ENCODE assay signal across 17 cellular contexts in genomic region chr17:68255151-68255550, GRCh38. TPM values are rescaled to one million over a fixed set of nuclear protein-coding genes. Genes with fewer than 3 reads are reported as not detected.
A peak's percentile ranks its signal among the peaks of the same experiment; 100 is the strongest.
DNase-seq lines count a peak whose midpoint lies in the region; ATAC-seq and TF ChIP-seq lines count a peak whose summit lies in the region.
"Had no signal": no experiment of that assay in that cellular context is flagged by ENCODE, and none has a peak within 500 bp of the region (broad histone marks: within the 10 kb centered on the region; RNA-seq: fewer than 3 reads in every experiment).

No MANE protein-coding gene starts in this region.

- peak overlapping the region; percentile 84 for H3K4me2 ChIP-seq in DOHH2 (ENCODE audit: low read length)
- H3K4me2 ChIP-seq: KMS-11 had no signal

- ATAC-seq in natural killer cell, result no peak
- ATAC-seq in GM21423 (IDR thresholded peaks at IDR 0.05; ENCODE audit: unreplicated experiment), result no peak
- ATAC-seq in GM18868 (IDR thresholded peaks at IDR 0.05; ENCODE audit: unreplicated experiment), result no peak

- H3K36me3 ChIP-seq in DOHH2 (ENCODE audit: control insufficient read depth, low read length) (peaks cover 86% of the 10 kb centered on the region), Caco-2 (ENCODE audit: control insufficient read depth, insufficient read depth, low read length) (no peaks in the 10 kb centered on the region)
- H3K36me3 ChIP-seq: uterus had no signal

- H3K4me1 ChIP-seq in DOHH2 (ENCODE audit: control insufficient read depth, low read length) (peaks cover 99% of the 10 kb centered on the region), Caco-2 (peaks cover 8% of the 10 kb centered on the region; the same call in 1 of the 2 replicates)
- H3K4me1 ChIP-seq: uterus had no signal

- BruUV-seq in Caco-2 (replicated peaks; lab: Mats Ljungman, UMichigan), result no TSS peak

- intact Hi-C loops in natural killer cell (cut with micrococcal nuclease) (loop anchor here (1.0 to 5.0 kb wide), 3 partner anchors 8 to 72 kb away; no protein-coding TSS in a partner anchor), Caco-2 (cut with micrococcal nuclease; ENCODE audit: unreplicated experiment) (no loop called here)

- peaks cover 72% of the 10 kb centered on the region for H3K4me1 Mint-ChIP-seq in T-helper 2 cell treated with Interferon-gamma antibody and Interleukin-4, amounts not matched to agents 5 μg/mL and 100 μg/mL, for 36 hours (ENCODE audit: low read depth)
- H3K4me1 Mint-ChIP-seq in activated naive CD8-positive, alpha-beta T cell (ENCODE audit: low read depth), result peaks cover 89% of the 10 kb centered on the region
- peaks cover 68 to 70% of the 10 kb centered on the region in 2 donors for H3K4me1 Mint-ChIP-seq in natural killer cell
- H3K4me1 Mint-ChIP-seq in Caco-2 (ENCODE audit: low read depth, unreplicated experiment), result no peaks in the 10 kb centered on the region

- H3K9me2 ChIP-seq in DOHH2 (replicated peaks; ENCODE audit: control insufficient read depth, low read length), result no peaks in the 10 kb centered on the region

- peak overlapping the region; percentile 82 for H3K27ac Mint-ChIP-seq in T-helper 2 cell treated with Interferon-gamma antibody and Interleukin-4, amounts not matched to agents 5 μg/mL and 100 μg/mL, for 36 hours
- peak overlapping the region; percentile 92 for H3K27ac Mint-ChIP-seq in activated naive CD8-positive, alpha-beta T cell
- H3K27ac Mint-ChIP-seq in natural killer cell (peak overlapping the region; percentile 97 to 100), Caco-2 (ENCODE audit: unreplicated experiment) (no peak overlapping the region)

- H3K27me3 ChIP-seq in DOHH2 (ENCODE audit: control insufficient read depth, low read length) (no peaks in the 10 kb centered on the region), Caco-2 (replicated peaks; ENCODE audit: control insufficient read depth, insufficient read depth, low read length) (no peaks in the 10 kb centered on the region)
- H3K27me3 ChIP-seq: uterus had no signal

- H3K27ac ChIP-seq in DOHH2 (ENCODE audit: low read depth, low read length), result peak overlapping the region; percentile 97
- H3K27ac ChIP-seq: GM23248, KMS-11, WERI-Rb-1 had no signal

- peaks cover 59% of the 10 kb centered on the region for H3F3A ChIP-seq in DOHH2 (ENCODE audit: control insufficient read depth, insufficient read depth)

- H3K27me3 Mint-ChIP-seq in T-helper 2 cell treated with Interferon-gamma antibody and Interleukin-4, amounts not matched to agents 5 μg/mL and 100 μg/mL, for 36 hours (ENCODE audit: low read depth), result no peaks in the 10 kb centered on the region
- no peaks in the 10 kb centered on the region for H3K27me3 Mint-ChIP-seq in activated naive CD8-positive, alpha-beta T cell
- H3K27me3 Mint-ChIP-seq in natural killer cell (ENCODE audit: low read depth in 2 of 2) (no peaks in the 10 kb centered on the region), Caco-2 (ENCODE audit: insufficient read depth, unreplicated experiment) (no peaks in the 10 kb centered on the region)

- peak overlapping the region; percentile 24 for H3K4me3 Mint-ChIP-seq in T-helper 2 cell treated with Interferon-gamma antibody and Interleukin-4, amounts not matched to agents 5 μg/mL and 100 μg/mL, for 36 hours
- no peak overlapping the region for H3K4me3 Mint-ChIP-seq in activated naive CD8-positive, alpha-beta T cell
- H3K4me3 Mint-ChIP-seq in natural killer cell, result peak overlapping the region; percentile 93
- no peak overlapping the region for H3K4me3 Mint-ChIP-seq in Caco-2 (ENCODE audit: unreplicated experiment)

- no peaks in the 10 kb centered on the region for H4K20me1 ChIP-seq in DOHH2 (ENCODE audit: control insufficient read depth, insufficient read depth, low read depth, low read length)

- CTCF ChIA-PET in Caco-2 (lab: Charles Lee), result no interaction called here

- peaks cover 53% of the 10 kb centered on the region for H3K79me2 ChIP-seq in DOHH2 (ENCODE audit: control insufficient read depth, low read length)

- POLR2A ChIA-PET in Caco-2 (lab: Charles Lee), result no interaction called here

- no peaks in the 10 kb centered on the region for H3K9me3 Mint-ChIP-seq in T-helper 2 cell treated with Interferon-gamma antibody and Interleukin-4, amounts not matched to agents 5 μg/mL and 100 μg/mL, for 36 hours
- no peaks in the 10 kb centered on the region for H3K9me3 Mint-ChIP-seq in activated naive CD8-positive, alpha-beta T cell (ENCODE audit: low read depth)
- no peaks in the 10 kb centered on the region for H3K9me3 Mint-ChIP-seq in natural killer cell
- H3K9me3 Mint-ChIP-seq in Caco-2 (ENCODE audit: unreplicated experiment), result no peaks in the 10 kb centered on the region

- no peak for TF ChIP-seq CTCF in DOHH2 (IDR thresholded peaks at IDR 0.05; ENCODE audit: low read depth, low read length, poor library complexity, severe bottlenecking)
- no peak for TF ChIP-seq CTCF in natural killer cell (IDR thresholded peaks at IDR 0.05)
- no peak for TF ChIP-seq CTCF in Caco-2 (IDR thresholded peaks at IDR 0.05; ENCODE audit: insufficient read depth in 1 of 2, low read depth in 1 of 2, low read length in 1 of 2, severe bottlenecking in 1 of 2, unreplicated experiment in 1 of 2)

- H3K36me3 Mint-ChIP-seq in T-helper 2 cell treated with Interferon-gamma antibody and Interleukin-4, amounts not matched to agents 5 μg/mL and 100 μg/mL, for 36 hours (ENCODE audit: low read depth), result peaks cover 72% of the 10 kb centered on the region
- peaks cover 24% of the 10 kb centered on the region for H3K36me3 Mint-ChIP-seq in activated naive CD8-positive, alpha-beta T cell
- H3K36me3 Mint-ChIP-seq in natural killer cell (no peaks in the 10 kb centered on the region), Caco-2 (ENCODE audit: insufficient read depth, unreplicated experiment) (peaks cover 10% of the 10 kb centered on the region)

- H3K4me3 ChIP-seq in DOHH2 (ENCODE audit: low read length) (peak overlapping the region; percentile 69), Caco-2 (ENCODE audit: low read depth, low read length) (no peak overlapping the region)
- H3K4me3 ChIP-seq: GM23248, uterus had no signal

- no peak for DNase-seq in T-helper 2 cell treated with Interferon-gamma antibody and Interleukin-4, amounts not matched to agents 5 μg/mL and 100 μg/mL, for 36 hours (ENCODE audit: low spot score)
- DNase-seq in T-helper 2 cell (no peak), natural killer cell (no peak), Caco-2 (no peak)
- DNase-seq: cerebellar nuclear complex, GM23248, hypothalamus, NCI-H2171 treated with DMSO at 0.1 percent for 48 hours, posterior cingulate gyrus, RPMI8226, uterus, WERI-Rb-1 had no signal

- H3K9me3 ChIP-seq in DOHH2 (ENCODE audit: control insufficient read depth, insufficient read depth, low read length), result no peaks in the 10 kb centered on the region
- H3K9me3 ChIP-seq in Caco-2, result no peaks in the 10 kb centered on the region
- H3K9me3 ChIP-seq: uterus had no signal

RNA-seq across cellular contexts. Expression of gene AMZ2, which starts 7.3 kb away (rescaled TPM):
- 100 to 1,000 TPM in 2 of 3 donors, 10 to 100 TPM in 1; 87.0 to 131 (median 107) TPM for total RNA-seq in natural killer cell
- total RNA-seq in Caco-2 (2022), result 52.2 and 60.2 TPM in 2 replicates

RNA-seq across cellular contexts. Expression of gene SLC16A6, which starts 35.8 kb away (rescaled TPM):
- total RNA-seq in natural killer cell (10 to 100 TPM; 16.5 to 20.9 (median 19.4) TPM), Caco-2 (2022) (0.95 and 1.0 TPM in 2 replicates)

RNA-seq across cellular contexts. Expression of gene ARSG, which starts 36.1 kb away (rescaled TPM):
- 10 to 100 TPM; 34.8 to 52.3 (median 39.3) TPM for total RNA-seq in natural killer cell
- 5.8 and 6.1 TPM in 2 replicates for total RNA-seq in Caco-2 (2022)

Comparison
In these comparisons a context has a peak if more than half of its experiments do, and no peak if none do; other contexts are left out.
1. H3K4me3 Mint-ChIP-seq: peak in T-helper 2 cell treated with Interferon-gamma antibody and Interleukin-4, amounts not matched to agents 5 μg/mL and 100 μg/mL, for 36 hours (single experiment) and natural killer cell (single experiment); none in activated naive CD8-positive, alpha-beta T cell (single experiment) and Caco-2 (single experiment).